13 cellular contexts compared by ENCODE assay signal in genomic region chr1:101245575-101245927, GRCh38. TPM values are rescaled to one million over a fixed set of nuclear protein-coding genes. Genes with fewer than 3 reads are reported as not detected.
DNase-seq lines count a peak whose midpoint lies in the region; ATAC-seq, FAIRE-seq and TF ChIP-seq lines count a peak whose summit lies in the region.
"Had no signal": no experiment of that assay in that cellular context is flagged by ENCODE, and none has a peak within 500 bp of the region (broad histone marks: within the 10 kb centered on the region; RNA-seq: fewer than 3 reads in every experiment).

No MANE protein-coding gene starts in this region.

- H3K27ac ChIP-seq in hepatocyte (no peak overlapping the region), body of pancreas (no peak overlapping the region)

- no peak for TF ChIP-seq CTCF in hepatocyte (IDR thresholded peaks at IDR 0.05; ENCODE audit: poor library complexity)
- no peak for TF ChIP-seq CTCF in body of pancreas (IDR thresholded peaks at IDR 0.05)

- H3K27ac Mint-ChIP-seq in stimulated activated naive CD8-positive, alpha-beta T cell treated with anti-CD3 and anti-CD28 coated beads, Interleukin-15, Interleukin-2, amounts not matched to agents 100 ng/mL and 50 ng/mL, for 24 hours: peak overlapping the region; percentile 12

- H3K4me2 ChIP-seq in hepatocyte: peak overlapping the region; percentile 7

- DNase-seq in stimulated activated naive CD8-positive, alpha-beta T cell treated with anti-CD3 and anti-CD28 coated beads, Interleukin-15, Interleukin-2, amounts not matched to agents 100 U/mL and 50 U/mL, for 24 hours: no peak
- DNase-seq in GM18507 (ENCODE audit: extremely low spot score, insufficient read length, low read depth) (no peak), hepatocyte (ENCODE audit: low spot score) (no peak), inferior parietal cortex (ENCODE audit: extremely low spot score) (no peak), body of pancreas (no peak)
- DNase-seq in central memory CD4-positive, alpha-beta T cell: no peak
- DNase-seq: DMS79 treated with DMSO at 0.1 percent for 48 hours, GOT3, NCI-H1417, NCI-H187 treated with DMSO at 0.1 percent for 48 hours, RPMI8226 had no signal

- H3K36me3 ChIP-seq in hepatocyte (replicated peaks; ENCODE audit: insufficient read depth, low read depth) (no peaks in the 10 kb centered on the region), body of pancreas (replicated peaks in 1 of 2; ENCODE audit: insufficient read depth in 1 of 2, low read depth in 2 of 2) (no peaks in the 10 kb centered on the region)

- no peak overlapping the region for H3K4me3 Mint-ChIP-seq in stimulated activated naive CD8-positive, alpha-beta T cell treated with anti-CD3 and anti-CD28 coated beads, Interleukin-15, Interleukin-2, amounts not matched to agents 100 ng/mL and 50 ng/mL, for 24 hours

- peaks cover 74% of the 10 kb centered on the region for H3K4me1 Mint-ChIP-seq in stimulated activated naive CD8-positive, alpha-beta T cell treated with anti-CD3 and anti-CD28 coated beads, Interleukin-15, Interleukin-2, amounts not matched to agents 100 ng/mL and 50 ng/mL, for 24 hours (ENCODE audit: low read depth)

- WGBS in hepatocyte (ENCODE audit: low lambda C conversion rate, missing lambda C conversion rate): 71% methylated on average over 1 of the region's 1 CpG
- WGBS in body of pancreas, 2 donors: 50 to 65% methylated on average over 1 of the region's 1 CpG

- H3K4me3 ChIP-seq in hepatocyte: no peak overlapping the region
- no peak overlapping the region for H3K4me3 ChIP-seq in body of pancreas

- H3K27me3 Mint-ChIP-seq in stimulated activated naive CD8-positive, alpha-beta T cell treated with anti-CD3 and anti-CD28 coated beads, Interleukin-15, Interleukin-2, amounts not matched to agents 100 ng/mL and 50 ng/mL, for 24 hours: no peaks in the 10 kb centered on the region

- ATAC-seq in stimulated activated naive CD8-positive, alpha-beta T cell treated with anti-CD3 and anti-CD28 coated beads, Interleukin-15, Interleukin-2, amounts not matched to agents 100 U/mL and 50 U/mL, for 24 hours: no peak
- no peak for ATAC-seq in body of pancreas

- no peaks in the 10 kb centered on the region for H3K9me2 ChIP-seq in hepatocyte (replicated peaks; ENCODE audit: insufficient read depth)

- intact Hi-C loops in body of pancreas (cut with DNase I): no loop called here

- no peak for TF ChIP-seq POLR2A in body of pancreas (IDR thresholded peaks at IDR 0.05)

- no peaks in the 10 kb centered on the region for H3K79me2 ChIP-seq in hepatocyte

- H3K9me3 Mint-ChIP-seq in stimulated activated naive CD8-positive, alpha-beta T cell treated with anti-CD3 and anti-CD28 coated beads, Interleukin-15, Interleukin-2, amounts not matched to agents 100 ng/mL and 50 ng/mL, for 24 hours: peaks cover 3% of the 10 kb centered on the region

- no peak overlapping the region for H2AFZ ChIP-seq in hepatocyte

- no peaks in the 10 kb centered on the region for H4K20me1 ChIP-seq in hepatocyte (ENCODE audit: insufficient read depth, poor library complexity, severe bottlenecking)

- H3K9me3 ChIP-seq in hepatocyte (ENCODE audit: low read depth) (no peaks in the 10 kb centered on the region), body of pancreas (no peaks in the 10 kb centered on the region)

- peaks cover 36% of the 10 kb centered on the region for H3K36me3 Mint-ChIP-seq in stimulated activated naive CD8-positive, alpha-beta T cell treated with anti-CD3 and anti-CD28 coated beads, Interleukin-15, Interleukin-2, amounts not matched to agents 100 ng/mL and 50 ng/mL, for 24 hours (ENCODE audit: low read depth)

- FAIRE-seq in GM18507 (lab: Jason Lieb, UNC): peak; percentile 36
- FAIRE-seq: G401.6 had no signal

- no peaks in the 10 kb centered on the region for H3K4me1 ChIP-seq in hepatocyte (ENCODE audit: insufficient read depth)
- no peaks in the 10 kb centered on the region for H3K4me1 ChIP-seq in body of pancreas

- H3K27me3 ChIP-seq in hepatocyte: no peaks in the 10 kb centered on the region
- no peaks in the 10 kb centered on the region for H3K27me3 ChIP-seq in body of pancreas

RNA-seq across cellular contexts. Expression of gene S1PR1, which starts 8.7 kb away (rescaled TPM):
- 8.7 and 9.3 TPM in 2 replicates for total RNA-seq in hepatocyte
- 9.3 and 10.0 TPM in 2 replicates for polyA plus RNA-seq in hepatocyte
- total RNA-seq in body of pancreas: 10 to 100 TPM; 10.1 to 11.5 TPM
